ENCODE assay signal across 8 cellular contexts in the genomic region with DNA sequence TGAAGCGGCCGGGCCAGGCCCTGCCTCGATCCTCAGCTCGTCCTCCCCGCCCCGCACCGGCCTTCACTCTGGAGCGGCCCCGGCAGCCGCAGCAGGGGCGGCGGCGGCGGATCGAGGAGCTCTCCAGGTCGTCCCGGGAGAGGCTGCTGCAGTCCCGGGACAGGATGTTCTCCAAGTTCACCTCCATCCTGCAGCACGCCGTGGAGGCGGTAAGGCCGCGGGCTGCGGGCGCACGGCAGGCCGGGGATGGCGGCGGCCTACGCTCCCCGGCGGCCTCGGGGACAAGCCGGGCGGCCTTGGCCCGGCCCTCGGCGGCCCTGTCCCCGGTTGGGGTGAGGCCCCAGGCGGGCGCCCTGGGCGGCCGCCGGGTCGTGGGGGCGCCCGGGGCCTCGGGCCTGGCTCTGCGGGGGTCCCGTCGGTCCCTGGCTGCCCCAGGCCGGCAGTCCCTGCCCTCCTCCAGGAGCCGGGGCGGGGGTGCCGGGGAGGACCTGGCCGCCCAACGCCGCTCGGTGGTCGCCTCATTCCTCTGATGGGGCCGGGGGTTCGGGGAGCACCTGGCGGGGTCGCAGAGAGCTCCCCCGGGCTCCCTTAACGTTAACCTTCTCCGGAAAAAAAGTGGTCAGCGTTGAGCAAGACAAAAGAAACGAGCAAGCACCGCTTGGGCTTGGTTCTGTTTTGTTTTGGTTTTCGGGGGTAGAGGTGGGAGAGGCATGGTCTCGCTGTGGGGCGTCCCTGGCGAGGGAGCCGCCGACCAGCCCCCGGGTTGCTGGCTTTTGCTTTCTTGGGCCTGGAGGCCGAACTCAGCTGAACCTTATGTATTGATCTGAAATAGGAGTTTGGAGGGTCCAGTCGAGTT. TPM values are rescaled to one million over a fixed set of nuclear protein-coding genes. Genes with fewer than 3 reads are reported as not detected.
DNase-seq lines count a peak whose midpoint lies in the region; ATAC-seq, FAIRE-seq and TF ChIP-seq lines count a peak whose summit lies in the region.

No MANE protein-coding gene starts in this region.

- ATAC-seq in CD4-positive, CD25-positive, alpha-beta regulatory T cell (ENCODE audit: low read depth in 2 of 2): peak; percentile 37 to 46
- ATAC-seq in GM19324 (IDR thresholded peaks at IDR 0.05; ENCODE audit: low FRiP score, unreplicated experiment) (peak; percentile 63), HG03378 (IDR thresholded peaks at IDR 0.05; ENCODE audit: unreplicated experiment) (peak; percentile 27)

- H3K27ac ChIP-seq in CD4-positive, CD25-positive, alpha-beta regulatory T cell (ENCODE audit: insufficient read depth, low read length, poor library complexity, severe bottlenecking): peak overlapping the region; percentile 71
- H3K27ac ChIP-seq in brain microvascular endothelial cell (peak overlapping the region; percentile 94), small intestine (ENCODE audit: low read depth in 1 of 2, low read length in 1 of 2) (peak overlapping the region; percentile 97 to 98)

- peak overlapping the region; percentile 93 to 97 (median 93) for H3K27ac Mint-ChIP-seq in CD4-positive, CD25-positive, alpha-beta regulatory T cell

- peak overlapping the region; percentile 92 to 97 (median 94) for H3K4me3 Mint-ChIP-seq in CD4-positive, CD25-positive, alpha-beta regulatory T cell

- no peaks in the 10 kb centered on the region for H3K27me3 ChIP-seq in CD4-positive, CD25-positive, alpha-beta regulatory T cell (ENCODE audit: control insufficient read depth, insufficient read depth, low read length)
- H3K27me3 ChIP-seq in brain microvascular endothelial cell (replicated peaks): no peaks in the 10 kb centered on the region
- H3K27me3 ChIP-seq in small intestine (ENCODE audit: control insufficient read depth in 2 of 2, insufficient read depth in 2 of 2, low read length in 2 of 2): no peaks in the 10 kb centered on the region

- H3K4me1 Mint-ChIP-seq in CD4-positive, CD25-positive, alpha-beta regulatory T cell: peaks cover 37 to 72% (median 58%) of the 10 kb centered on the region in 4 donors

- H3K4me3 ChIP-seq in CD4-positive, CD25-positive, alpha-beta regulatory T cell (ENCODE audit: low read depth, low read length): peak overlapping the region; percentile 99
- H3K4me3 ChIP-seq in brain microvascular endothelial cell (ENCODE audit: low read depth, low read length) (peak overlapping the region; percentile 80), small intestine (ENCODE audit: low read depth in 1 of 2, low read length in 2 of 2) (peak overlapping the region; percentile 94 to 97)

- H3K27me3 Mint-ChIP-seq in CD4-positive, CD25-positive, alpha-beta regulatory T cell: no peaks in the 10 kb centered on the region

- TF ChIP-seq CTCF in brain microvascular endothelial cell (IDR thresholded peaks at IDR 0.05; ENCODE audit: low read depth, low read length, missing control alignments): no peak

- FAIRE-seq in small intestine (lab: Jason Lieb, UNC): no peak

- H3K36me3 ChIP-seq in CD4-positive, CD25-positive, alpha-beta regulatory T cell (ENCODE audit: control insufficient read depth, insufficient read depth, low read length): no peaks in the 10 kb centered on the region
- H3K36me3 ChIP-seq in brain microvascular endothelial cell (replicated peaks) (no peaks in the 10 kb centered on the region), small intestine (ENCODE audit: control insufficient read depth in 2 of 2, insufficient read depth in 2 of 2, low read length in 2 of 2) (no peaks in the 10 kb centered on the region)

- H3K4me1 ChIP-seq in CD4-positive, CD25-positive, alpha-beta regulatory T cell (ENCODE audit: control insufficient read depth, insufficient read depth, low read length, poor library complexity, severe bottlenecking): peaks cover 48% of the 10 kb centered on the region
- peaks cover 0 to 13% of the 10 kb centered on the region in 2 donors for H3K4me1 ChIP-seq in small intestine (ENCODE audit: control insufficient read depth in 2 of 2, insufficient read depth in 1 of 2, low read depth in 1 of 2, low read length in 1 of 2)

- WGBS in small intestine, 3 donors: 0 to 1% (median 1%) methylated on average over 58 to 79 of the region's 79 CpGs

- in situ Hi-C loops in brain microvascular endothelial cell (cut with HindIII; ENCODE audit: low pct_ligation_motif_present, low sequenced_read_pairs): no loop called here

- peak; percentile 7 to 59 (median 33) for DNase-seq in CD4-positive, CD25-positive, alpha-beta regulatory T cell
- peak; percentile 44 for DNase-seq in SKM-1 (lab: John Stamatoyannopoulos, UW; ENCODE audit: unreplicated experiment)
- DNase-seq in brain microvascular endothelial cell: peak; percentile 25
- peak; percentile 51 for DNase-seq in iPS-NIHi11 (ENCODE audit: low spot score)
- no peak for DNase-seq in small intestine
- no peak for DNase-seq in mesenteric fat pad (ENCODE audit: low spot score)

- H3K9me3 ChIP-seq in CD4-positive, CD25-positive, alpha-beta regulatory T cell (ENCODE audit: control insufficient read depth in 2 of 2, low read length in 2 of 2): no peaks in the 10 kb centered on the region
- no peaks in the 10 kb centered on the region for H3K9me3 ChIP-seq in small intestine (ENCODE audit: control insufficient read depth, low read depth)

- peaks cover 5% of the 10 kb centered on the region for H3K36me3 Mint-ChIP-seq in CD4-positive, CD25-positive, alpha-beta regulatory T cell

- peaks cover 0 to 2% (median 0%) of the 10 kb centered on the region in 7 donors for H3K9me3 Mint-ChIP-seq in CD4-positive, CD25-positive, alpha-beta regulatory T cell

RNA-seq across cellular contexts. Expression of gene FHIP2A, which starts 0.6 kb away (rescaled TPM):
- total RNA-seq in CD4-positive, CD25-positive, alpha-beta regulatory T cell: 85.5 TPM
- polyA plus RNA-seq in CD4-positive, CD25-positive, alpha-beta regulatory T cell: 10 to 100 TPM; 22.3 to 41.2 (median 28.2) TPM
- polyA plus RNA-seq in small intestine: 10 to 100 TPM in 1 of 3 donors, 1 to 10 TPM in 2; 4.9 to 11.2 (median 8.1) TPM
- 36.3 TPM for total RNA-seq in mesenteric fat pad

Comparison
In these comparisons a context has a peak if more than half of its experiments do, and no peak if none do; other contexts are left out.
1. DNase-seq: peak in CD4-positive, CD25-positive, alpha-beta regulatory T cell (3 of 3), SKM-1 (single experiment), brain microvascular endothelial cell (single experiment) and iPS-NIHi11 (single experiment); none in small intestine (single experiment) and mesenteric fat pad (single experiment).
2. Peak in every context shown above with its lines, with median percentiles within 50 percentile points of each other: ATAC-seq, H3K27ac ChIP-seq and H3K4me3 ChIP-seq.